Comparison of ENCODE assay signal across 1 cellular context in the genomic region with DNA sequence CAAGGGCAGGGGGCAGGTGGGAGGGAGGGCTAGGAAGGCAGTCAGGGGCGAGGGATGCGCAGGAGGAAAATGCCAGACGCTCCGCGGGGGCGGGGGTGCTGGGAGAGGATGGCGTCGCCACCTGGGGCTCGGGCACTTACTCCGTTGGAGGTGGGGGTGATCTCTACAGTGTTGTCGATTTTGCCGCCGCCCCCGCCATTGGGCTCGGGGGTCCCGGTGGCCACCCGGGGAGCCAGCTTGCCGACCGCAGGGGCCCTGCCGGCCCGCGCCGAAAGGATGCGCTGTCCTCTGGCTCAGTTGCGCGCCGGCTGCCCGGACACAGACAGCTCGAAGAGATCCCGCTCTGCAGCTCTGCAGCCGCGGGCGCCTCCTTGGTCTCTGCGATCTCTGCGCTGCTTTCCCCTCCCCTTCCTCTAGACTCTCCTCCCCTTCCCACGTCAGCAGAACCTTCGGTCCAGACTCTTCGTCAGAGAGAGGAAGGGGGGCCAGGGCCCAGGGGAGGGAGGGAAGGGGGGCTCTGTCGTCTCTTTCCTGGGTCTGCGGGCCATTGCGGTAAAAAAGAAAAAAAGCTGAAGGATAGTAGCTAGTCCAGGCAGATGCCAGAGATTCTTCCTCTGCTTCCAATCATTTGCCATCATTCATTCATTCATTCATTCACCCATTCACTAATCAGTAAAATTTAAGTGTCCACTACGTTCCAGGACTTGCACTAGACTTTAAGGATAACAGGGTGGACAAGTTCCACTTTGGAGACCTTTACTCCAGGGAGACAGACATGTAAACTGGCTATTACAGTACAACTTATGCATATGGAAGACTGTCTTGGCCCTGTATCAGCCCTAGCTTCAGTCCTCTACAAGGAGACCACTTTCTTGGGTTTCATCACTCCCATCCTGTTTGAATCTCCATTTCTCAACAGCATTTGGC.
TF ChIP-seq lines count a peak whose summit lies in the region.

Gene SLC22A17, minus strand, starts transcription at position 382 of the 927 bp plus-strand sequence.

TF ChIP-seq in A549, 52 proteins besides CTCF, POLR2A, EP300 and RAD21 (continued from another document):
- TF ChIP-seq REST (IDR thresholded peaks at IDR 0.05), result no peak
